In the genomic region with DNA sequence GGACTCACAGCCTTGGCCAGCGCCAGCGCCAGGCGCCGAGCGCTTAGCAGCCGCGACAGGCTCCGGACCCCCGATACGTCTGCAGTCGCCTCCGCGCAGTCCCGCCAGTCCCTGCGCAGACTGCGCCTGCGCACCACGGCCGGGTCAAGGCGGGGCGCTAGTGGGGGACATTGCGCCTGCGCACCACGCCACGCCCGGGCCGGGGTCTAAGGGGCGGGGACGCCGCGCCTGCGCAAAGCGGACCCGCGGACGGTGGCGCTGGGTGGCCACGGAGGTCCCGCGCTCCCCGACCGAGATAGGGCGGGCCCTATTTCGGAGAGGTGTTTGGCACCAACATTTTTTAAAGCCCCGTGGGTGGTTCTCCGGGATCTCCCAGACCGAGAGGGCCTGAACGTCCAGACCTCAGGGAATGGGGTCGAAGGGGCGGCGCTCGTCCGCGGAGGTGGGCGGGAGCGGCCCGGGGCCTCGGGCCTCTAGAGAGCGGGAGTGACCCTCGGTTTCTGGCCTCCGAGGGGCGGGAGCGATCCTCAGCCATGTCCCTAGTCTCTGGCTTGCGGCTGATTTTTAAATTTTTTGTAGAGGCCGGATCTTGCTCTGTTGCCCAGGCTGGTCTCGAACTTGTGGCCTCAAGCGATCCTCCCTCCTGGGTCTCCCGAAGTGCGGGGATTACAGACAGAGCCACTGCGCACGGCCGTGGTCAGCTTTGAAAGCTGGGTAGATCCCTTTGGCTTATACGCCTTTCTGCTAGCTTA, we compare ENCODE assay signal across 8 cellular contexts.
DNase-seq lines count a peak whose midpoint lies in the region; ATAC-seq and TF ChIP-seq lines count a peak whose summit lies in the region.
"Not testable (repeated sequence)": the region's sequence is repeated elsewhere in the genome, so short reads cannot be mapped to it uniquely, and the experiment has no call there.

No MANE protein-coding gene starts in this region.

- peak overlapping the region; percentile 73 for H3K27ac ChIP-seq in SK-N-MC

- H3K9ac ChIP-seq in SK-N-MC (ENCODE audit: insufficient read length), result peak overlapping the region; percentile 94
- H3K9ac ChIP-seq in mucosa of stomach (ENCODE audit: low read length), result peak overlapping the region; percentile 88

- H3K27me3 ChIP-seq in BJ (ENCODE audit: control insufficient read depth, insufficient read depth, low read length); mucosa of stomach (ENCODE audit: control insufficient read depth, insufficient read depth, low read length): not testable (repeated sequence)

- H3K27me3 Mint-ChIP-seq in activated naive CD4-positive, alpha-beta T cell treated with anti-CD3 and anti-CD28 coated beads, Interleukin-2, amount 50 U/mL, for 24 hours, result not testable (repeated sequence)

- peak; percentile 3 for DNase-seq in BJ (ENCODE audit: low read depth)
- peak; percentile 10 for DNase-seq in SK-N-MC (ENCODE audit: low read depth, low spot score)
- peak; percentile 58 for DNase-seq in fibroblast of the conjunctiva (ENCODE audit: low read depth)
- peak; percentile 76 to 90 (median 81) for DNase-seq in stimulated activated CD4-positive, alpha-beta T cell treated with anti-CD3 and anti-CD28 coated beads, TNF-alpha, amount 100 ng/mL, for 4 hours (ENCODE audit: low read depth in 3 of 3)

- H3K36me3 Mint-ChIP-seq in activated naive CD4-positive, alpha-beta T cell treated with anti-CD3 and anti-CD28 coated beads, Interleukin-2, amount 50 U/mL, for 24 hours, result not testable (repeated sequence)

- CTCF ChIA-PET in BJ (lab: Yijun Ruan, JAX), result interaction anchor here (1.0 kb wide), 1 partner anchor 29 kb away, joined by 4 read pairs; no protein-coding TSS in a partner anchor

- H3K4me3 ChIP-seq in BJ (ENCODE audit: low read depth, low read length), result peak overlapping the region; percentile 58
- peak overlapping the region; percentile 91 for H3K4me3 ChIP-seq in SK-N-MC
- not testable (repeated sequence) for H3K4me3 ChIP-seq in mucosa of stomach (ENCODE audit: low read length)

- not testable (repeated sequence) for H3K4me1 ChIP-seq in mucosa of stomach (ENCODE audit: control insufficient read depth, insufficient read depth, low read length)

- not testable (repeated sequence) for TF ChIP-seq CTCF in BJ (IDR thresholded peaks at IDR 0.05; ENCODE audit: insufficient read depth, low read depth, low read length)

- POLR2A ChIA-PET in BJ (lab: Charles Lee), result not testable (repeated sequence)

- H3K27ac Mint-ChIP-seq in activated naive CD4-positive, alpha-beta T cell treated with anti-CD3 and anti-CD28 coated beads, Interleukin-2, amount 50 U/mL, for 24 hours, result not testable (repeated sequence)

- H3K9me3 ChIP-seq in SK-N-MC (ENCODE audit: low read depth, low read length); mucosa of stomach (ENCODE audit: control insufficient read depth, low read length): not testable (repeated sequence)

- H3K36me3 ChIP-seq in BJ (ENCODE audit: control insufficient read depth, insufficient read depth, low read length); SK-N-MC (ENCODE audit: insufficient read depth, low read length); mucosa of stomach (ENCODE audit: control insufficient read depth, insufficient read depth, low read length): not testable (repeated sequence)

- ATAC-seq in GM19351 (IDR thresholded peaks at IDR 0.05; ENCODE audit: unreplicated experiment) (peak; percentile 67), HG03135 (IDR thresholded peaks at IDR 0.05; ENCODE audit: unreplicated experiment) (peak; percentile 69)

- not testable (repeated sequence) for H3K4me1 Mint-ChIP-seq in activated naive CD4-positive, alpha-beta T cell treated with anti-CD3 and anti-CD28 coated beads, Interleukin-2, amount 50 U/mL, for 24 hours

- peak overlapping the region; percentile 77 for H3K4me3 Mint-ChIP-seq in activated naive CD4-positive, alpha-beta T cell treated with anti-CD3 and anti-CD28 coated beads, Interleukin-2, amount 50 U/mL, for 24 hours

- not testable (repeated sequence) for H3K9me3 Mint-ChIP-seq in activated naive CD4-positive, alpha-beta T cell treated with anti-CD3 and anti-CD28 coated beads, Interleukin-2, amount 50 U/mL, for 24 hours

Comparison
In these comparisons a context has a peak if more than half of its experiments do, and no peak if none do; other contexts are left out.
1. DNase-seq: peak in every context shown above with its lines; median percentile 81 in stimulated activated CD4-positive, alpha-beta T cell treated with anti-CD3 and anti-CD28 coated beads, TNF-alpha, amount 100 ng/mL, for 4 hours; 58 in fibroblast of the conjunctiva; 10 in SK-N-MC; 3 in BJ.